ENCODE assay signal across 9 cellular contexts in the genomic region with DNA sequence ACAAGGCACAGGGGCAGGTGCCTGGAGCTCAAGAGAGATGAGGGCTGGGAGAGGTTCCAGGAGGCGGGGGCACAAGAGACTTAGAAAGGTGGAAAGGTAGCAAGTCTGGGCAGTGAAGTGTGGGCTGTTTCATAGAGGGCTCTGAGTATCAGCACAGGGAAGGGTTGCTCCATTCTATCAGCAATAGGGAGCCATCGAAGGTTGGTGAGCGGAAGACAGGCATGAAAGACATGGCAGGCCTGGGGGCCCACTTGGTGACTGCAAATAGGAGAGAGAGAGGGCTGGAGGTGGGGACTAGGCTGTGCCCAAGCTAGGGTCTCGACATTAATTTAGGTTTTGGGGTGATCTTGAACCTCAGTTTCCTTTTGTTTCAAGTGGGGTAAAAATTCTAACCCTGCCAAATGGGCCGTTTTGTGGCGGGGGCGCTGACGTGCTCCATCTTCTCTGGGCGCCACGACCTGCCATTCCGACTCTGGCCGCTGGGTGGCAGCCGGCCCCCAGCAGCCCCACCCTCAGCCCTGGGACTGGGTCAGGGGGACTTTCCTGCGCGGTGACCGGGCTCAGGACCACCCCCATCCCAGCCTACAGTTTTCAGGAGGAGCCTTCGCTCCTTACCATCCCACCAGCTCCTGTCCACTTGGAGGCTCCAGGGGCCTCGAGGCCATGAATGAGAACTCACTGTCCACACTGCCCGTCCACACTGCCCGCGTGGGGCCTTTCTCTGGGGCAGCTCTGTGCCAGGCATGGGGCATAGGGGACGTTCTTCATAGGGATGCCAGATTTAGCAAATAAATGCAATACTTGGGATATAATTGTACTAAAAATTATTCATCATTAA. TPM values are rescaled to one million over a fixed set of nuclear protein-coding genes. Genes with fewer than 3 reads are reported as not detected.
DNase-seq lines count a peak whose midpoint lies in the region; ATAC-seq, FAIRE-seq and TF ChIP-seq lines count a peak whose summit lies in the region.
"Had no signal": no experiment of that assay in that cellular context is flagged by ENCODE, and none has a peak within 500 bp of the region (broad histone marks: within the 10 kb centered on the region; RNA-seq: fewer than 3 reads in every experiment).

No MANE protein-coding gene starts in this region.

- H3K14ac ChIP-seq in H1 (ENCODE audit: insufficient read length): no peak overlapping the region

- intact Hi-C loops in activated CD8-positive, alpha-beta T cell treated with anti-CD3 and anti-CD28 coated beads for 36 hours (cut with micrococcal nuclease): loop anchor here (5.0 kb wide), 1 partner anchor 282 kb away; no protein-coding TSS in a partner anchor

- H4K20me1 ChIP-seq in H1 (replicated peaks in 1 of 2; ENCODE audit: control insufficient read depth in 1 of 2, insufficient read depth in 2 of 2, low read length in 2 of 2): no peaks in the 10 kb centered on the region

- H3K79me2 ChIP-seq in H1 (ENCODE audit: control insufficient read depth in 1 of 2, insufficient read depth in 2 of 2, low read length in 2 of 2): no peaks in the 10 kb centered on the region

- no peak overlapping the region for H3K4me3 Mint-ChIP-seq in activated CD8-positive, alpha-beta T cell treated with anti-CD3 and anti-CD28 coated beads for 36 hours

- no peak for TF ChIP-seq EP300 in H1 (IDR thresholded peaks at IDR 0.05; ENCODE audit: borderline replicate concordance in 1 of 2, low read depth in 2 of 2, low read length in 2 of 2)

- no peaks in the 10 kb centered on the region for H3K79me1 ChIP-seq in H1 (ENCODE audit: low read depth, low read length)

- H3K4me3 ChIP-seq in MG63 (no peak overlapping the region), H1 (ENCODE audit: extremely low read depth in 1 of 4, insufficient read depth in 2 of 4, low read depth in 3 of 4, low read length in 4 of 4) (no peak overlapping the region)

- POLR2A ChIA-PET in GM10248 (lab: Yijun Ruan, JAX): no interaction called here
- POLR2A ChIA-PET in activated CD8-positive, alpha-beta T cell treated with anti-CD3 and anti-CD28 coated beads for 36 hours (lab: Charles Lee): no interaction called here
- POLR2A ChIA-PET in H1 (lab: Charles Lee; ENCODE audit: partially characterized antibody): interaction anchor here (0.6 kb wide), 1 partner anchor 818 kb away, joined by 3 read pairs; no protein-coding TSS in a partner anchor

- H2BK120ac ChIP-seq in H1 (replicated peaks; ENCODE audit: low read depth, low read length): no peak overlapping the region

- no peak overlapping the region for H3K4me2 ChIP-seq in H1 (ENCODE audit: insufficient read depth in 1 of 2, low read depth in 2 of 2, low read length in 2 of 2)

- peak; percentile 95 to 96 for TF ChIP-seq RAD21 in H1 (IDR thresholded peaks at IDR 0.05 in 1 of 2, conservative IDR thresholded peaks at IDR 0.05 in 1 of 2; ENCODE audit: low read depth in 2 of 2, low read length in 2 of 2)

- no peak overlapping the region for H2AK5ac ChIP-seq in H1 (ENCODE audit: low read depth, low read length)

- peaks cover 5% of the 10 kb centered on the region for H3K27me3 Mint-ChIP-seq in activated CD8-positive, alpha-beta T cell treated with anti-CD3 and anti-CD28 coated beads for 36 hours

- no peaks in the 10 kb centered on the region for H3K23me2 ChIP-seq in H1 (ENCODE audit: low read depth, low read length)

- FAIRE-seq in H1 (lab: Jason Lieb, UNC): no peak
- FAIRE-seq: TTC549 had no signal

- no peaks in the 10 kb centered on the region for H3K9me3 Mint-ChIP-seq in activated CD8-positive, alpha-beta T cell treated with anti-CD3 and anti-CD28 coated beads for 36 hours

- no peak overlapping the region for H3K4ac ChIP-seq in H1 (replicated peaks; ENCODE audit: insufficient read length, low read depth, low read length)

- H2BK20ac ChIP-seq in H1 (ENCODE audit: low read length): no peak overlapping the region

- peak; percentile 94 for ATAC-seq in activated CD8-positive, alpha-beta T cell treated with anti-CD3 and anti-CD28 coated beads for 36 hours
- peak; percentile 60 for ATAC-seq in stimulated activated naive CD8-positive, alpha-beta T cell treated with anti-CD3 and anti-CD28 coated beads, Interleukin-15, Interleukin-2, amounts not matched to agents 100 U/mL and 50 U/mL, for 24 hours
- no peak for ATAC-seq in HG02678 (IDR thresholded peaks at IDR 0.05; ENCODE audit: unreplicated experiment)
- no peak for ATAC-seq in GM21515 (IDR thresholded peaks at IDR 0.05; ENCODE audit: unreplicated experiment)

- no peaks in the 10 kb centered on the region for H3K4me1 Mint-ChIP-seq in activated CD8-positive, alpha-beta T cell treated with anti-CD3 and anti-CD28 coated beads for 36 hours (ENCODE audit: low read depth)

- H2AFZ ChIP-seq in H1 (ENCODE audit: low read length): no peak overlapping the region; the same call in 1 of the 2 replicates

- H3K36me3 ChIP-seq in MG63: no peaks in the 10 kb centered on the region
- H3K36me3 ChIP-seq in H1 (ENCODE audit: control insufficient read depth in 2 of 4, insufficient read depth in 4 of 4, low read length in 3 of 4): no peaks in the 10 kb centered on the region

- no peak for TF ChIP-seq POLR2A in H1 (IDR thresholded peaks at IDR 0.05; ENCODE audit: control extremely low read depth in 1 of 2, low read depth in 2 of 2, low read length in 2 of 2)

- no peak overlapping the region for H2BK5ac ChIP-seq in H1 (ENCODE audit: low read depth, low read length)

- no peak overlapping the region for H3K27ac Mint-ChIP-seq in activated CD8-positive, alpha-beta T cell treated with anti-CD3 and anti-CD28 coated beads for 36 hours

- no peak overlapping the region for H4K91ac ChIP-seq in H1 (replicated peaks; ENCODE audit: insufficient read length, low read length)

- H3K9me3 ChIP-seq in MG63: no peaks in the 10 kb centered on the region
- H3K9me3 ChIP-seq in H1 (ENCODE audit: insufficient read depth in 2 of 2, low read depth in 1 of 2, low read length in 1 of 2): no peaks in the 10 kb centered on the region

- no peak overlapping the region for H2BK15ac ChIP-seq in H1 (ENCODE audit: low read length)

- H3K9ac ChIP-seq in H1 (replicated peaks in 1 of 4; ENCODE audit: extremely low read depth in 1 of 4, low read depth in 3 of 4, low read length in 3 of 4): no peak overlapping the region

- H3K4me1 ChIP-seq in H1 (replicated peaks in 1 of 4; ENCODE audit: control insufficient read depth in 3 of 4, insufficient read depth in 4 of 4, low read length in 3 of 4): no peaks in the 10 kb centered on the region

- CTCF ChIA-PET in GM10248 (lab: Yijun Ruan, JAX) (interaction anchor here (0.7 to 4.3 kb wide), 37 partner anchors 8 to 394 kb away, joined by 3 to 32 read pairs (median 4); partner anchors contain the start of genes PCBD1 and SLC29A3), H1 (lab: Charles Lee; ENCODE audit: partially characterized antibody) (interaction anchor here (0.7 to 17.0 kb wide), 75 partner anchors 9 to 382 kb away, joined by 3 to 237 read pairs (median 4); partner anchors contain the start of gene UNC5B)
- CTCF ChIA-PET in activated CD8-positive, alpha-beta T cell treated with anti-CD3 and anti-CD28 coated beads for 36 hours (lab: Charles Lee): interaction anchor here (0.6 to 4.2 kb wide), 33 partner anchors 8 to 754 kb away, joined by 3 to 29 read pairs (median 4); no protein-coding TSS in a partner anchor

- TF ChIP-seq CTCF in GM10248 (IDR thresholded peaks at IDR 0.05; ENCODE audit: control extremely low read depth, extremely low read depth, low read depth, missing control alignments) (peak; percentile 92), H1 (IDR thresholded peaks at IDR 0.05; ENCODE audit: control extremely low read depth in 1 of 3, insufficient read depth in 1 of 3, low read depth in 1 of 3, low read length in 3 of 3) (peak; percentile 89 to 95 (median 91))
- TF ChIP-seq CTCF in activated CD8-positive, alpha-beta T cell treated with anti-CD3 and anti-CD28 coated beads for 36 hours (IDR thresholded peaks at IDR 0.05): peak; percentile 94

- H2BK12ac ChIP-seq in H1 (ENCODE audit: low read depth, low read length): no peak overlapping the region

- no peaks in the 10 kb centered on the region for H3K27me3 ChIP-seq in MG63
- no peaks in the 10 kb centered on the region; a peak in 1 of 7 replicates for H3K27me3 ChIP-seq in H1 (replicated peaks in 1 of 4; ENCODE audit: control insufficient read depth in 3 of 4, extremely low read depth in 1 of 4, insufficient read depth in 3 of 4, low read length in 3 of 4)

- no peaks in the 10 kb centered on the region for H3K36me3 Mint-ChIP-seq in activated CD8-positive, alpha-beta T cell treated with anti-CD3 and anti-CD28 coated beads for 36 hours (ENCODE audit: low read depth)

- no peak overlapping the region for H4K8ac ChIP-seq in H1 (ENCODE audit: extremely low read depth, insufficient read depth, low read length)

- 0 out of 2 replicates have a peak overlapping the region, but pooled peaks have one; percentile 29 for H3K18ac ChIP-seq in H1 (ENCODE audit: extremely low read depth, low read length)

- peak; percentile 83 for DNase-seq in GM10248 (ENCODE audit: extremely low spot score)
- DNase-seq in MG63: peak; percentile 17
- DNase-seq in activated CD8-positive, alpha-beta T cell treated with anti-CD3 and anti-CD28 coated beads for 36 hours: peak; percentile 68
- peak; percentile 17 to 91 for DNase-seq in H1 (ENCODE audit: low read depth in 1 of 2, low spot score in 2 of 2)
- DNase-seq in myocyte (ENCODE audit: low read depth): peak; percentile 40
- DNase-seq in stimulated activated naive CD8-positive, alpha-beta T cell treated with anti-CD3 and anti-CD28 coated beads, Interleukin-15, Interleukin-2, amounts not matched to agents 100 U/mL and 50 U/mL, for 24 hours: peak; percentile 73

- no peak overlapping the region for H3K23ac ChIP-seq in H1 (ENCODE audit: insufficient read length)

- no peak overlapping the region for H4K5ac ChIP-seq in H1 (ENCODE audit: insufficient read length, low read depth, low read length)

- H3K27ac ChIP-seq in H1 (ENCODE audit: low read depth, low read length): no peak overlapping the region

- no peak overlapping the region for H3K56ac ChIP-seq in H1 (replicated peaks; ENCODE audit: insufficient read length, low read depth, low read length)

- 41% methylated on average over 19 of the region's 22 CpGs; no CpG with 5 or more reads in 1 of the 2 experiments for WGBS in H1 (ENCODE audit: extremely low coverage in 1 of 2, insufficient coverage in 1 of 2, insufficient read length in 1 of 2, insufficient replicate concordance in 2 of 2, low coverage in 1 of 2, low lambda C conversion rate in 2 of 2, missing lambda C conversion rate in 1 of 2), 2 experiments

RNA-seq across cellular contexts. Expression of gene PCBD1, which starts 37.2 kb away (rescaled TPM):
- 21.0 and 56.9 TPM in 2 replicates for total RNA-seq in MG63 (2014; rRNA removed; shearing (Covaris generic); ENCODE audit: low replicate concordance)
- total RNA-seq in activated CD8-positive, alpha-beta T cell treated with anti-CD3 and anti-CD28 coated beads for 36 hours: 10 to 100 TPM; 40.0 to 41.5 TPM
- 46.5 and 46.9 TPM in 2 replicates for total RNA-seq in H1 (2021; fragmentation: NEBNext Ultra II Directional; extraction: Animal tissue kit (Norgen Biotek cat#: 25700))
- polyA plus RNA-seq in H1 (2011; rRNA removed): 55.0 and 72.4 TPM in 2 replicates
- polyA plus RNA-seq in H1 (2011; cell fraction: cytosol; rRNA removed): 52.7 TPM
- polyA plus RNA-seq in H1 (2011; cell fraction: nucleus; rRNA removed): 43.9 TPM
- polyA plus RNA-seq in H1 (2012, experiment 1 of 2): 44.8 to 52.0 TPM (median 46.3 TPM) in 4 replicates
- polyA plus RNA-seq in H1 (2012, experiment 2 of 2): 70.6 TPM
- 64.5 TPM for polyA plus RNA-seq in H1 (2013, experiment 1 of 2)
- 62.2 TPM for polyA plus RNA-seq in H1 (2013, experiment 2 of 2)
- 17.5 and 18.1 TPM in 2 replicates for polyA minus RNA-seq in H1 (2011; rRNA and poly(A)+ RNA removed)
- 10.9 TPM for polyA minus RNA-seq in H1 (2011; cell fraction: cytosol; rRNA and poly(A)+ RNA removed)
- 14.1 TPM for polyA minus RNA-seq in H1 (2011; cell fraction: nucleus; rRNA and poly(A)+ RNA removed)
- total RNA-seq in myocyte: 53.2 and 58.8 TPM in 2 replicates
- polyA plus RNA-seq in myocyte (2012): 76.5 TPM

Comparison
In these comparisons a context has a peak if more than half of its experiments do, and no peak if none do; other contexts are left out.
1. DNase-seq: peak in every context shown above with its lines; median percentile 83 in GM10248; 73 in stimulated activated naive CD8-positive, alpha-beta T cell treated with anti-CD3 and anti-CD28 coated beads, Interleukin-15, Interleukin-2, amounts not matched to agents 100 U/mL and 50 U/mL, for 24 hours; 68 in activated CD8-positive, alpha-beta T cell treated with anti-CD3 and anti-CD28 coated beads for 36 hours; 54 in H1; 40 in myocyte; 17 in MG63.
2. ATAC-seq: peak in activated CD8-positive, alpha-beta T cell treated with anti-CD3 and anti-CD28 coated beads for 36 hours (single experiment) and stimulated activated naive CD8-positive, alpha-beta T cell treated with anti-CD3 and anti-CD28 coated beads, Interleukin-15, Interleukin-2, amounts not matched to agents 100 U/mL and 50 U/mL, for 24 hours (single experiment); none in HG02678 (single experiment) and GM21515 (single experiment).
3. Peak in every context shown above with its lines, with median percentiles within 50 percentile points of each other: CTCF ChIP-seq.